11 cellular contexts compared by ENCODE assay signal in the genomic region with DNA sequence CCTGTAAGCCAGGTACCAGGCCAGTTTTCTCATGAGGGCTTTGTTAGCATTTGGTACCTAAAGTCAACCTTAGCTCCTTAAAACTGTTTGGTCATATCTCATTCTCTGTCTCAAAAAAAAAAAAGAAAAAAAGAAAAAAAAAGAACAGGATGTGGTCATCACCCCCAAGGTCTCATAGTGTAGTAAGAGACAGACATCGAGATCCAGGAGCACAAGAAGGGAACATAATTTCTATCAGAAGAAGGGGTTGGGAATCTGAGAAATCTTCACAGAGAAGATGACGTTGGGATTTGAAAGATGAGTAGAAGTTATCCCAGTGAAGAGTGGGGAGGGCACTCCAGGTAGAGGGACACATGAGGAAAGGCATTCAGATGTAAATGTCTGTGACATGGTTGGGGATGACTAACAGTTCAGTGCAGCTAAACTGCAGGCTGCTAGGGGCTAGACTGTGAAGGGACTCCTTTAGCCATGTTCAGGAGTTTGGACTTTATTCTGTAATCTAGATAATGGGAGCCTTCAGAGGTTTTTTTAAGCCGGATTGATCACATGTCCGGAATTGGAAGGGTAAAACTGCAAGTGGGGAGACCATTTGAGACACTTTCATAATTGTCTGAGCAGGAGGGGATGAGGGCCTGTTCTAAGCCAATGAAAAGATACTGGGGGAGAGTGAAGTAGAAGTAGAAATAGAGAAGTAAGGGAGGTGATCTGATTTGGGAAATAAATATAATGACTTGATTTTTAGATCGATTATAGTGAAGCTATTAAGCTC. TPM values are rescaled to one million over a fixed set of nuclear protein-coding genes. Genes with fewer than 3 reads are reported as not detected.
DNase-seq lines count a peak whose midpoint lies in the region; ATAC-seq and TF ChIP-seq lines count a peak whose summit lies in the region.
"Had no signal": no experiment of that assay in that cellular context is flagged by ENCODE, and none has a peak within 500 bp of the region (broad histone marks: within the 10 kb centered on the region; RNA-seq: fewer than 3 reads in every experiment).

No MANE protein-coding gene starts in this region.

- H2AFZ ChIP-seq in OCI-LY7 (ENCODE audit: low read length), result peak overlapping the region; percentile 57; the same call in 1 of the 2 replicates

- no peak for TF ChIP-seq CTCF in OCI-LY7 (conservative IDR thresholded peaks at IDR 0.05; ENCODE audit: low read length)
- no peak for TF ChIP-seq CTCF in vagina (IDR thresholded peaks at IDR 0.05)

- no TSS peak for BruUV-seq in OCI-LY7 (replicated peaks; lab: Mats Ljungman, UMichigan)

- H3K4me3 ChIP-seq in OCI-LY7 (ENCODE audit: low read depth, low read length, poor library complexity, severe bottlenecking), result peak overlapping the region; percentile 93
- peak overlapping the region; percentile 25 for H3K4me3 ChIP-seq in mononuclear cell (ENCODE audit: low read length)
- H3K4me3 ChIP-seq in vagina, result no peak overlapping the region
- H3K4me3 ChIP-seq: lung had no signal

- H3K79me2 ChIP-seq in OCI-LY7 (ENCODE audit: insufficient read depth, low read depth, low read length), result peaks cover 24% of the 10 kb centered on the region; the same call in 1 of the 2 replicates

- CTCF ChIA-PET in OCI-LY7 (lab: Charles Lee; ENCODE audit: unreplicated experiment), result no interaction called here

- no peak for TF ChIP-seq POLR2A in vagina (IDR thresholded peaks at IDR 0.05)

- peaks cover 24% of the 10 kb centered on the region for H3K4me1 ChIP-seq in OCI-LY7 (ENCODE audit: insufficient read depth, low read length, poor library complexity, severe bottlenecking)
- peaks cover 15% of the 10 kb centered on the region for H3K4me1 ChIP-seq in mononuclear cell (ENCODE audit: insufficient read depth, low read length)
- no peaks in the 10 kb centered on the region for H3K4me1 ChIP-seq in vagina

- peak; percentile 33 for DNase-seq in OCI-LY7 (ENCODE audit: low spot score)
- DNase-seq in left lobe of liver (ENCODE audit: low spot score), result no peak
- DNase-seq in NCI-H446 treated with DMSO at 0.1 percent for 48 hours (lab: John Stamatoyannopoulos, UW), result no peak
- DNase-seq in vagina (ENCODE audit: extremely low spot score in 2 of 2), result no peak
- DNase-seq in Right ventricle myocardium inferior (ENCODE audit: missing footprints), result no peak
- DNase-seq: stimulated activated CD4-positive, alpha-beta T cell treated with anti-CD3 and anti-CD28 coated beads, Interleukin-2, amount 100 ng/mL, for 48 hours had no signal

- intact Hi-C loops in OCI-LY7 (cut with micrococcal nuclease; ENCODE audit: unreplicated experiment), result loop anchor here (2.0 to 5.0 kb wide), 2 partner anchors 13 to 56 kb away; partner anchors contain the start of gene ZMYM3
- intact Hi-C loops in vagina (cut with DNase I), result no loop called here
- intact Hi-C loops in Right ventricle myocardium inferior (cut with DNase I), result no loop called here

- peak overlapping the region; percentile 83 for H3K4me2 ChIP-seq in OCI-LY7 (ENCODE audit: low read length)

- no peaks in the 10 kb centered on the region for H3K9me2 ChIP-seq in OCI-LY7 (ENCODE audit: insufficient read depth, low read length)

- H3K9me3 ChIP-seq in OCI-LY7 (ENCODE audit: low read length) (no peaks in the 10 kb centered on the region), mononuclear cell (ENCODE audit: low read depth, low read length) (no peaks in the 10 kb centered on the region), vagina (no peaks in the 10 kb centered on the region)

- H3K36me3 ChIP-seq in OCI-LY7 (ENCODE audit: insufficient read depth, low read length) (no peaks in the 10 kb centered on the region), vagina (no peaks in the 10 kb centered on the region)

- POLR2A ChIA-PET in OCI-LY7 (lab: Charles Lee), result interaction anchor here (0.6 to 3.4 kb wide), 8 partner anchors 14 to 340 kb away, joined by 3 to 46 read pairs (median 4); partner anchors contain the start of genes TAF1 and ZMYM3

- H4K20me1 ChIP-seq in OCI-LY7 (ENCODE audit: insufficient read depth, low read length), result no peaks in the 10 kb centered on the region

- H3K27me3 ChIP-seq in mononuclear cell (ENCODE audit: insufficient read depth, low read length) (no peaks in the 10 kb centered on the region), vagina (no peaks in the 10 kb centered on the region)

- ATAC-seq in GM18517 (IDR thresholded peaks at IDR 0.05; ENCODE audit: unreplicated experiment) (peak; percentile 53), GM21576 (IDR thresholded peaks at IDR 0.05; ENCODE audit: unreplicated experiment) (peak; percentile 43), left lobe of liver (no peak), Right ventricle myocardium inferior (no peak)

- H3K27ac ChIP-seq in OCI-LY7 (ENCODE audit: low read depth, low read length, poor library complexity, severe bottlenecking) (peak overlapping the region; percentile 80), vagina (no peak overlapping the region)

RNA-seq across cellular contexts. Expression of gene GJB1, which starts 26.9 kb away (rescaled TPM):
- not detected in 2 replicates for total RNA-seq in OCI-LY7 (2014; rRNA removed; shearing (Covaris generic))
- total RNA-seq in OCI-LY7 (2022) (not detected in 2 replicates), mononuclear cell (not detected), left lobe of liver (255 TPM), vagina (not detected), Right ventricle myocardium inferior (not detected)
- total RNA-seq: dermis microvascular lymphatic vessel endothelial cell had no signal

RNA-seq across cellular contexts. Expression of gene NLGN3, which starts 51.5 kb away (rescaled TPM):
- total RNA-seq in OCI-LY7 (2014; rRNA removed; shearing (Covaris generic)), result 0.51 and 0.57 TPM in 2 replicates
- total RNA-seq in OCI-LY7 (2022) (1.3 and 1.7 TPM in 2 replicates), mononuclear cell (2.6 TPM), left lobe of liver (0.20 TPM), vagina (1.7 TPM), Right ventricle myocardium inferior (0.49 TPM)

RNA-seq across cellular contexts. Expression of gene ZMYM3, which starts 57.8 kb away (rescaled TPM):
- 21.8 and 23.8 TPM in 2 replicates for total RNA-seq in OCI-LY7 (2014; rRNA removed; shearing (Covaris generic))
- total RNA-seq in OCI-LY7 (2022) (40.3 and 41.4 TPM in 2 replicates), mononuclear cell (6.6 TPM), left lobe of liver (14.8 TPM), vagina (27.0 TPM), Right ventricle myocardium inferior (14.2 TPM)

Comparison
In these comparisons a context has a peak if more than half of its experiments do, and no peak if none do; other contexts are left out.
1. ATAC-seq: peak in GM18517 (single experiment) and GM21576 (single experiment); none in left lobe of liver (single experiment) and Right ventricle myocardium inferior (single experiment).
2. H3K4me3 ChIP-seq: peak in OCI-LY7 (single experiment) and mononuclear cell (single experiment); none in vagina (0 of 2).
3. RNA of gene GJB1, which starts 26.9 kb away (total RNA-seq): 255 TPM in left lobe of liver (single experiment); not detected in OCI-LY7, not detected in mononuclear cell (single experiment), not detected in vagina (single experiment) and not detected in Right ventricle myocardium inferior (single experiment); every median in the first group is over 100 times any median in the second.